Comparison of ENCODE assay signal across 16 cellular contexts in genomic region chr4:64405761-64406160, GRCh38. TPM values are rescaled to one million over a fixed set of nuclear protein-coding genes. Genes with fewer than 3 reads are reported as not detected.
DNase-seq lines count a peak whose midpoint lies in the region; ATAC-seq and TF ChIP-seq lines count a peak whose summit lies in the region.
"Had no signal": no experiment of that assay in that cellular context is flagged by ENCODE, and none has a peak within 500 bp of the region (broad histone marks: within the 10 kb centered on the region; RNA-seq: fewer than 3 reads in every experiment).

No MANE protein-coding gene starts in this region.

- no peak overlapping the region for H3K4me3 Mint-ChIP-seq in activated CD8-positive, alpha-beta memory T cell treated with anti-CD3 and anti-CD28 coated beads, Interleukin-2, amount 10 ng/mL, durations not matched to agents 7 days and 5 days
- H3K4me3 Mint-ChIP-seq: CD14-positive monocyte; CD8-positive, alpha-beta memory T cell had no signal

- H4K20me1 ChIP-seq in smooth muscle cell (ENCODE audit: low read depth): no peaks in the 10 kb centered on the region

- H3K36me3 Mint-ChIP-seq in activated CD8-positive, alpha-beta memory T cell treated with anti-CD3 and anti-CD28 coated beads, Interleukin-2, amount 10 ng/mL, durations not matched to agents 7 days and 5 days: no peaks in the 10 kb centered on the region
- H3K36me3 Mint-ChIP-seq: CD14-positive monocyte; CD8-positive, alpha-beta memory T cell had no signal

- no peaks in the 10 kb centered on the region for H3K27me3 Mint-ChIP-seq in activated CD8-positive, alpha-beta memory T cell treated with anti-CD3 and anti-CD28 coated beads, Interleukin-2, amount 10 ng/mL, durations not matched to agents 7 days and 5 days
- H3K27me3 Mint-ChIP-seq: CD8-positive, alpha-beta memory T cell had no signal

- 78 to 81% methylated on average over 5 of the region's 11 CpGs for WGBS in mesodermal cell (ENCODE audit: insufficient coverage in 2 of 2), 2 experiments
- 55% methylated on average over 11 of the region's 11 CpGs for WGBS in smooth muscle cell (ENCODE audit: low lambda C conversion rate)

- CTCF ChIA-PET in activated CD8-positive, alpha-beta memory T cell treated with anti-CD3 and anti-CD28 coated beads, Interleukin-2, amount 10 ng/mL, durations not matched to agents 7 days and 5 days (lab: Charles Lee): no interaction called here

- ATAC-seq in GM21619 (IDR thresholded peaks at IDR 0.05; ENCODE audit: unreplicated experiment): no peak
- no peak for ATAC-seq in activated CD8-positive, alpha-beta memory T cell treated with anti-CD3 and anti-CD28 coated beads, Interleukin-2, amount 10 ng/mL, durations not matched to agents 7 days and 5 days
- ATAC-seq: A549 had no signal

- H3K27ac ChIP-seq in VCaP (peak overlapping the region; percentile 34; the same call in 1 of the 2 replicates), left ventricle myocardium inferior (replicated peaks) (peak overlapping the region; percentile 85), mesodermal cell (ENCODE audit: low read depth, low read length, severe bottlenecking) (peak overlapping the region; percentile 1), smooth muscle cell (ENCODE audit: low read depth) (no peak overlapping the region)
- H3K27ac ChIP-seq: A549 had no signal

- DNase-seq in left ventricle myocardium inferior: no peak
- no peak for DNase-seq in smooth muscle cell (lab: John Stamatoyannopoulos, UW; ENCODE audit: unreplicated experiment)
- DNase-seq in DMS79 (lab: John Stamatoyannopoulos, UW): no peak
- DNase-seq in activated CD8-positive, alpha-beta memory T cell treated with anti-CD3 and anti-CD28 coated beads, Interleukin-2, amount 10 ng/mL, durations not matched to agents 7 days and 5 days: no peak
- DNase-seq: Caco-2; CD8-positive, alpha-beta memory T cell; GF-D8 had no signal

- H3K4me3 ChIP-seq in left ventricle myocardium inferior: peak overlapping the region; percentile 63
- H3K4me3 ChIP-seq in mesodermal cell (ENCODE audit: extremely low read depth, insufficient read depth, low read length, poor library complexity, severe bottlenecking): no peak overlapping the region
- H3K4me3 ChIP-seq in smooth muscle cell: no peak overlapping the region
- H3K4me3 ChIP-seq: A549, HAP-1 had no signal

- H3K9ac ChIP-seq in smooth muscle cell (ENCODE audit: low read depth): no peak overlapping the region

- no peak overlapping the region for H3K27ac Mint-ChIP-seq in activated CD8-positive, alpha-beta memory T cell treated with anti-CD3 and anti-CD28 coated beads, Interleukin-2, amount 10 ng/mL, durations not matched to agents 7 days and 5 days
- H3K27ac Mint-ChIP-seq: CD8-positive, alpha-beta memory T cell had no signal

- intact Hi-C loops in left ventricle myocardium inferior (cut with micrococcal nuclease): no loop called here

- no peaks in the 10 kb centered on the region for H3K9me3 ChIP-seq in left ventricle myocardium inferior (replicated peaks)
- no peaks in the 10 kb centered on the region for H3K9me3 ChIP-seq in mesodermal cell (ENCODE audit: control insufficient read depth, low read length)
- H3K9me3 ChIP-seq in smooth muscle cell (replicated peaks; ENCODE audit: low read depth): no peaks in the 10 kb centered on the region
- H3K9me3 ChIP-seq: A549, Caco-2, HAP-1 had no signal

- H3F3A ChIP-seq in smooth muscle cell (ENCODE audit: low read depth): no peaks in the 10 kb centered on the region

- TF ChIP-seq CTCF in VCaP (conservative IDR thresholded peaks at IDR 0.05) (no peak), left ventricle myocardium inferior (IDR thresholded peaks at IDR 0.05; ENCODE audit: borderline replicate concordance) (no peak), smooth muscle cell (IDR thresholded peaks at IDR 0.05; ENCODE audit: borderline replicate concordance, insufficient read depth, poor library complexity, severe bottlenecking) (no peak)

- H2AFZ ChIP-seq in smooth muscle cell (ENCODE audit: low read depth): no peak overlapping the region

- H3K4me2 ChIP-seq in smooth muscle cell: peak overlapping the region; percentile 62
- H3K4me2 ChIP-seq: A549 had no signal

- no peaks in the 10 kb centered on the region for H3K27me3 ChIP-seq in left ventricle myocardium inferior (ENCODE audit: low read depth)
- peaks cover 26% of the 10 kb centered on the region for H3K27me3 ChIP-seq in smooth muscle cell (ENCODE audit: low read depth)

- no peaks in the 10 kb centered on the region for H3K79me2 ChIP-seq in smooth muscle cell (ENCODE audit: low read depth)

- H3K4me1 Mint-ChIP-seq in activated CD8-positive, alpha-beta memory T cell treated with anti-CD3 and anti-CD28 coated beads, Interleukin-2, amount 10 ng/mL, durations not matched to agents 7 days and 5 days: no peaks in the 10 kb centered on the region
- H3K4me1 Mint-ChIP-seq: CD14-positive monocyte; CD8-positive, alpha-beta memory T cell had no signal

- H3K9me3 Mint-ChIP-seq in activated CD8-positive, alpha-beta memory T cell treated with anti-CD3 and anti-CD28 coated beads, Interleukin-2, amount 10 ng/mL, durations not matched to agents 7 days and 5 days (ENCODE audit: low read depth): peaks cover 8% of the 10 kb centered on the region

- H3K4me1 ChIP-seq in left ventricle myocardium inferior: peaks cover 2% of the 10 kb centered on the region
- H3K4me1 ChIP-seq in mesodermal cell (ENCODE audit: control insufficient read depth, insufficient read depth, low read length, poor library complexity, severe bottlenecking): peaks cover 4% of the 10 kb centered on the region
- H3K4me1 ChIP-seq in smooth muscle cell (ENCODE audit: low read depth): peaks cover 5% of the 10 kb centered on the region
- H3K4me1 ChIP-seq: A549, Caco-2 had no signal

- H3K36me3 ChIP-seq in left ventricle myocardium inferior: no peaks in the 10 kb centered on the region
- H3K36me3 ChIP-seq in mesodermal cell (ENCODE audit: control insufficient read depth, insufficient read depth, low read length): no peaks in the 10 kb centered on the region
- H3K36me3 ChIP-seq in smooth muscle cell (ENCODE audit: low read depth): no peaks in the 10 kb centered on the region
- H3K36me3 ChIP-seq: HAP-1 had no signal

RNA-seq across cellular contexts. Expression of gene TECRL, which starts 3.5 kb away (rescaled TPM):
- 1,086 TPM for total RNA-seq in left ventricle myocardium inferior
- polyA plus RNA-seq in mesodermal cell (2013, experiment 1 of 2): 24.4 TPM
- polyA plus RNA-seq in mesodermal cell (2013, experiment 2 of 2): 45.8 TPM
- not detected in 2 replicates for total RNA-seq in smooth muscle cell
- polyA plus RNA-seq in smooth muscle cell: 0.14 TPM in 1 of 2 replicates, not detected in the other
- total RNA-seq in activated CD8-positive, alpha-beta memory T cell treated with anti-CD3 and anti-CD28 coated beads, Interleukin-2, amount 10 ng/mL, durations not matched to agents 7 days and 5 days: not detected
- total RNA-seq: Caco-2; CD8-positive, alpha-beta memory T cell; H1; HT-29 had no signal
- polyA plus RNA-seq: A549; BJ; CD14-positive monocyte; CD8-positive, alpha-beta memory T cell; H1 had no signal

Comparison
In these comparisons a context has a peak if more than half of its experiments do, and no peak if none do; other contexts are left out.
1. RNA of gene TECRL, which starts 3.5 kb away (total RNA-seq): 1,086 TPM in left ventricle myocardium inferior (single experiment); not detected in smooth muscle cell and not detected in activated CD8-positive, alpha-beta memory T cell treated with anti-CD3 and anti-CD28 coated beads, Interleukin-2, amount 10 ng/mL, durations not matched to agents 7 days and 5 days; every median in the first group is over 1,000 times any median in the second.